ENCODE assay signal across 21 cellular contexts in genomic region chr3:59777559-59778178, GRCh38.
DNase-seq lines count a peak whose midpoint lies in the region; ATAC-seq and TF ChIP-seq lines count a peak whose summit lies in the region.
"Had no signal": no experiment of that assay in that cellular context is flagged by ENCODE, and none has a peak within 500 bp of the region (broad histone marks: within the 10 kb centered on the region; RNA-seq: fewer than 3 reads in every experiment).

No MANE protein-coding gene starts in this region.

- H3K4me3 Mint-ChIP-seq in memory B cell = no peak overlapping the region
- H3K4me3 Mint-ChIP-seq: neural crest cell had no signal

- ATAC-seq in GM18498 (IDR thresholded peaks at IDR 0.05; ENCODE audit: unreplicated experiment) (peak; percentile 70), memory B cell (ENCODE audit: low read depth) (peak; percentile 49)
- ATAC-seq: gastrocnemius medialis, left lobe of liver, PC-3, psoas muscle had no signal

- no peak overlapping the region for H3K4me3 ChIP-seq in SJCRH30
- H3K4me3 ChIP-seq: gastrocnemius medialis, psoas muscle, skin epidermis had no signal

- no peaks in the 10 kb centered on the region for H3K27me3 Mint-ChIP-seq in memory B cell

- H3K36me3 Mint-ChIP-seq in memory B cell = no peaks in the 10 kb centered on the region

- no peak overlapping the region for H3K27ac ChIP-seq in SJCRH30
- H3K27ac ChIP-seq: gastrocnemius medialis, psoas muscle had no signal

- no peaks in the 10 kb centered on the region for H3K36me3 ChIP-seq in SJCRH30
- H3K36me3 ChIP-seq: gastrocnemius medialis had no signal

- no peaks in the 10 kb centered on the region for H3K27me3 ChIP-seq in SJCRH30
- H3K27me3 ChIP-seq: gastrocnemius medialis had no signal

- H3K9me3 Mint-ChIP-seq in memory B cell = no peaks in the 10 kb centered on the region
- H3K9me3 Mint-ChIP-seq: neural crest cell had no signal

- TF ChIP-seq CTCF in GM20000 (IDR thresholded peaks at IDR 0.05; ENCODE audit: extremely low read depth, missing control alignments) = no peak

- DNase-seq in GM20000 (ENCODE audit: low spot score) = peak; percentile 10
- peak; percentile 17 for DNase-seq in RPMI7951 (ENCODE audit: low read depth)
- no peak for DNase-seq in memory B cell (ENCODE audit: low spot score in 2 of 2)
- DNase-seq in SJCRH30 = no peak
- no peak for DNase-seq in DMS79 (lab: John Stamatoyannopoulos, UW)
- no peak for DNase-seq in superior temporal gyrus (ENCODE audit: extremely low spot score)
- DNase-seq: activated T-cell treated with anti-CD3 and anti-CD28 coated beads for 4 hours; amygdala; Calu3; gastrocnemius medialis; IMR-90; midbrain; NCI-H2029; PC-3; psoas muscle; stimulated activated CD4-positive, alpha-beta T cell treated with anti-CD3 and anti-CD28 coated beads, Interleukin-4, amount 100 ng/mL, for 24 hours; T-helper 9 cell had no signal

- H3K4me1 Mint-ChIP-seq in memory B cell = peaks cover 11% of the 10 kb centered on the region

- peak overlapping the region; percentile 29 for H3K27ac Mint-ChIP-seq in memory B cell

- H3K4me1 ChIP-seq in SJCRH30 = no peaks in the 10 kb centered on the region
- H3K4me1 ChIP-seq: gastrocnemius medialis, psoas muscle had no signal

- H3K9me3 ChIP-seq in SJCRH30 (replicated peaks) = no peaks in the 10 kb centered on the region
- H3K9me3 ChIP-seq: gastrocnemius medialis, psoas muscle had no signal

Comparison
In these comparisons a context has a peak if more than half of its experiments do, and no peak if none do; other contexts are left out.
1. DNase-seq: peak in GM20000 (single experiment) and RPMI7951 (single experiment); none in memory B cell (0 of 2), SJCRH30 (0 of 2), DMS79 (single experiment) and superior temporal gyrus (single experiment).